In the genomic region with DNA sequence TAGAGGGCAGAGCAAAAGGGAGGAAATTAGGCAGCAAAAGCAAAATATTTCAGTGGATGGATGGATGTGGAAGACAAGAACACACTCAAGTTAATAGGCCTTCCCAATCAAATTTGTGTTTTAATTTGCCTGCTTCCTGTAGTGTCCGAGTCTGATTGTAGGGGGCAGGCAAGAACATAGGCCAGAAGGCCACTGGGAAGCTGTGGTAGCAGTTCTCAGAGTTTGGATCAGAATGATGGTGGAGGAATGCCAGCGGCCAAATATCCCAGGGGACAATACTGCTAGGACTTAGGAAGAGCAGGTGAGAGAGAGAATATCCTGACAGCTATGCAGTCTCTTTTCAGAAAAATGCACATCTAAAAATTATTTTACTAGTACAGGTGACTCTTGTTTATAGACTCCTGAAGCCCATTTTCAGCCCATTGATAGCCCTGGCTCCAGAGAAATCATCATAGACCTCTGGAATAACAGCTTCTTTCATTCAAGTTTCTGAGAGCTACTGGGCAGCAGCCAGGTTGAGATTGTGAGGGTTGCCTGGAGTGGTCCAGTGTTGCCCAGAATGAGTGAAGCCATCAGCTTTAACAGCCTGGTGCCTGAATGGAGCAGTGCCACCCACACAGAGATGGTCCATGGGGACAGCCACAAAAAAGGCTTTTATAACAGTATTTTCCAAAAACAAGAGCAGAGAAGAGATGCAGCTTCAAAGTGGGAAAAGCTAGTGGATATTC, we compare ENCODE assay signal across 14 cellular contexts. TPM values are rescaled to one million over a fixed set of nuclear protein-coding genes. Genes with fewer than 3 reads are reported as not detected.
DNase-seq lines count a peak whose midpoint lies in the region; ATAC-seq, FAIRE-seq and TF ChIP-seq lines count a peak whose summit lies in the region.
"Had no signal": no experiment of that assay in that cellular context is flagged by ENCODE, and none has a peak within 500 bp of the region (broad histone marks: within the 10 kb centered on the region; RNA-seq: fewer than 3 reads in every experiment).

No MANE protein-coding gene starts in this region.

- H3K4me1 ChIP-seq in GM23338 (ENCODE audit: insufficient read depth) (no peaks in the 10 kb centered on the region), H1 (replicated peaks in 1 of 4; ENCODE audit: control insufficient read depth in 3 of 4, insufficient read depth in 4 of 4, low read length in 3 of 4) (no peaks in the 10 kb centered on the region)
- H3K4me1 ChIP-seq: gastroesophageal sphincter, tibial artery had no signal

- peaks cover 7% of the 10 kb centered on the region; the same call in 1 of the 2 replicates for H3K9me2 ChIP-seq in GM23338 (ENCODE audit: insufficient read depth)

- TF ChIP-seq EP300 in H1 (IDR thresholded peaks at IDR 0.05; ENCODE audit: borderline replicate concordance in 1 of 2, low read depth in 2 of 2, low read length in 2 of 2), result no peak

- no peak for FAIRE-seq in H1 (lab: Jason Lieb, UNC)
- FAIRE-seq: GM18507 had no signal

- H2AFZ ChIP-seq in GM23338 (no peak overlapping the region), H1 (ENCODE audit: low read length) (no peak overlapping the region)

- 79% methylated on average over 2 of the region's 2 CpGs; no CpG with 5 or more reads in 1 of the 2 experiments for WGBS in H1 (ENCODE audit: extremely low coverage in 1 of 2, insufficient coverage in 1 of 2, insufficient read length in 1 of 2, insufficient replicate concordance in 2 of 2, low coverage in 1 of 2, low lambda C conversion rate in 2 of 2, missing lambda C conversion rate in 1 of 2), 2 experiments

- H2BK120ac ChIP-seq in H1 (replicated peaks; ENCODE audit: low read depth, low read length), result no peak overlapping the region

- no peak overlapping the region for H3K4me3 ChIP-seq in GM23338
- no peak overlapping the region for H3K4me3 ChIP-seq in H1 (ENCODE audit: extremely low read depth in 1 of 4, insufficient read depth in 2 of 4, low read depth in 3 of 4, low read length in 4 of 4)
- H3K4me3 ChIP-seq: gastroesophageal sphincter, tibial artery had no signal

- H3K18ac ChIP-seq in H1 (ENCODE audit: extremely low read depth, low read length), result no peak overlapping the region

- H3K9me3 ChIP-seq in H1 (ENCODE audit: insufficient read depth in 2 of 2, low read depth in 1 of 2, low read length in 1 of 2), result no peaks in the 10 kb centered on the region
- H3K9me3 ChIP-seq: gastroesophageal sphincter, tibial artery had no signal

- H3K4me2 ChIP-seq in GM23338 (no peak overlapping the region), H1 (ENCODE audit: insufficient read depth in 1 of 2, low read depth in 2 of 2, low read length in 2 of 2) (no peak overlapping the region)

- H3K27ac Mint-ChIP-seq in GM23338 (no peak overlapping the region), osteocyte (ENCODE audit: unreplicated experiment) (no peak overlapping the region)
- H3K27ac Mint-ChIP-seq: activated CD4-positive, alpha-beta T cell treated with anti-CD3 and anti-CD28 coated beads for 36 hours; activated naive CD8-positive, alpha-beta T cell treated with anti-CD3 and anti-CD28 coated beads, Interleukin-2, amount 10 ng/mL, durations not matched to agents 7 days and 5 days; activated T-helper 1 cell treated with anti-CD3 and anti-CD28 coated beads, Interleukin-12 subunit alpha, Interleukin-12 subunit beta, Interleukin-2, Interleukin-4 antibody, amounts not matched to agents 30 ng/mL and 10 ng/mL and 1 ng/mL, durations not matched to agents 14 hours and 24 hours and 36 hours had no signal

- H3K4ac ChIP-seq in H1 (replicated peaks; ENCODE audit: insufficient read length, low read depth, low read length), result no peak overlapping the region

- H3K56ac ChIP-seq in H1 (replicated peaks; ENCODE audit: insufficient read length, low read depth, low read length), result no peak overlapping the region

- H3K23me2 ChIP-seq in H1 (ENCODE audit: low read depth, low read length), result no peaks in the 10 kb centered on the region; the same call in 1 of the 2 replicates

- H3K4me3 Mint-ChIP-seq in GM23338 (no peak overlapping the region), osteocyte (ENCODE audit: unreplicated experiment) (no peak overlapping the region)
- H3K4me3 Mint-ChIP-seq: activated CD4-positive, alpha-beta T cell treated with anti-CD3 and anti-CD28 coated beads for 36 hours; activated naive CD8-positive, alpha-beta T cell treated with anti-CD3 and anti-CD28 coated beads, Interleukin-2, amount 10 ng/mL, durations not matched to agents 7 days and 5 days; activated T-helper 1 cell treated with anti-CD3 and anti-CD28 coated beads, Interleukin-12 subunit alpha, Interleukin-12 subunit beta, Interleukin-2, Interleukin-4 antibody, amounts not matched to agents 30 ng/mL and 10 ng/mL and 1 ng/mL, durations not matched to agents 14 hours and 24 hours and 36 hours had no signal

- no peak overlapping the region for H4K8ac ChIP-seq in H1 (ENCODE audit: extremely low read depth, insufficient read depth, low read length)

- no peak overlapping the region for H3K14ac ChIP-seq in H1 (ENCODE audit: insufficient read length)

- no peak overlapping the region for H2BK15ac ChIP-seq in H1 (ENCODE audit: low read length)

- H3K27me3 ChIP-seq in GM23338 (ENCODE audit: insufficient read depth) (no peaks in the 10 kb centered on the region), H1 (replicated peaks in 1 of 4; ENCODE audit: control insufficient read depth in 3 of 4, extremely low read depth in 1 of 4, insufficient read depth in 3 of 4, low read length in 3 of 4) (no peaks in the 10 kb centered on the region)
- H3K27me3 ChIP-seq: gastroesophageal sphincter, tibial artery had no signal

- H3K79me2 ChIP-seq in GM23338 (replicated peaks; ENCODE audit: insufficient read depth) (no peaks in the 10 kb centered on the region), H1 (ENCODE audit: control insufficient read depth in 1 of 2, insufficient read depth in 2 of 2, low read length in 2 of 2) (no peaks in the 10 kb centered on the region)

- H3K27me3 Mint-ChIP-seq in GM23338 (ENCODE audit: insufficient read depth, low read depth, poor library complexity) (peaks cover 7% of the 10 kb centered on the region), osteocyte (ENCODE audit: unreplicated experiment) (no peaks in the 10 kb centered on the region)

- H2BK12ac ChIP-seq in H1 (ENCODE audit: low read depth, low read length), result no peak overlapping the region

- no peaks in the 10 kb centered on the region; the same call in 1 of the 2 replicates for H3K36me3 ChIP-seq in GM23338 (ENCODE audit: insufficient read depth)
- no peaks in the 10 kb centered on the region for H3K36me3 ChIP-seq in H1 (ENCODE audit: control insufficient read depth in 2 of 4, insufficient read depth in 4 of 4, low read length in 3 of 4)
- H3K36me3 ChIP-seq: gastroesophageal sphincter, tibial artery had no signal

- no peak overlapping the region for H4K5ac ChIP-seq in H1 (ENCODE audit: insufficient read length, low read depth, low read length)

- ATAC-seq in GM23338, result no peak; the same call in 2 of the 3 replicates
- no peak for ATAC-seq in GM18517 (IDR thresholded peaks at IDR 0.05; ENCODE audit: unreplicated experiment)
- ATAC-seq: activated CD4-positive, alpha-beta T cell treated with anti-CD3 and anti-CD28 coated beads for 36 hours; gastroesophageal sphincter; left ventricle myocardium superior had no signal

- POLR2A ChIA-PET in H1 (lab: Charles Lee; ENCODE audit: partially characterized antibody), result interaction anchor here (0.7 kb wide), 1 partner anchor 94 kb away, joined by 3 read pairs; no protein-coding TSS in a partner anchor

- TF ChIP-seq RAD21 in H1 (IDR thresholded peaks at IDR 0.05 in 1 of 2, conservative IDR thresholded peaks at IDR 0.05 in 1 of 2; ENCODE audit: low read depth in 2 of 2, low read length in 2 of 2), result peak; percentile 31 to 46

- CTCF ChIA-PET in H1 (lab: Charles Lee; ENCODE audit: partially characterized antibody), result interaction anchor here (0.8 to 3.5 kb wide), 20 partner anchors 9 to 225 kb away, joined by 3 to 33 read pairs (median 4); a partner anchor contains a TSS

- no peaks in the 10 kb centered on the region for H3K79me1 ChIP-seq in H1 (ENCODE audit: low read depth, low read length)

- no peak overlapping the region for H2BK5ac ChIP-seq in H1 (ENCODE audit: low read depth, low read length)

- no peak overlapping the region for H3K23ac ChIP-seq in H1 (ENCODE audit: insufficient read length)

- H2BK20ac ChIP-seq in H1 (ENCODE audit: low read length), result no peak overlapping the region

- no peak overlapping the region for H3K27ac ChIP-seq in GM23338 (ENCODE audit: low read depth)
- no peak overlapping the region for H3K27ac ChIP-seq in H1 (ENCODE audit: low read depth, low read length)
- H3K27ac ChIP-seq: gastroesophageal sphincter, tibial artery had no signal

- H4K20me1 ChIP-seq in GM23338 (replicated peaks; ENCODE audit: insufficient read depth) (no peaks in the 10 kb centered on the region), H1 (replicated peaks in 1 of 2; ENCODE audit: control insufficient read depth in 1 of 2, insufficient read depth in 2 of 2, low read length in 2 of 2) (no peaks in the 10 kb centered on the region)

- H3K4me1 Mint-ChIP-seq in GM23338 (0 out of 3 replicates have a peak, but pooled peaks cover 2% of the 10 kb centered on the region), osteocyte (ENCODE audit: unreplicated experiment) (no peaks in the 10 kb centered on the region)
- H3K4me1 Mint-ChIP-seq: activated CD4-positive, alpha-beta T cell treated with anti-CD3 and anti-CD28 coated beads for 36 hours had no signal

- TF ChIP-seq POLR2A in H1 (IDR thresholded peaks at IDR 0.05; ENCODE audit: control extremely low read depth in 1 of 2, low read depth in 2 of 2, low read length in 2 of 2), result no peak

- H2AK5ac ChIP-seq in H1 (ENCODE audit: low read depth, low read length), result no peak overlapping the region

- TF ChIP-seq CTCF in GM23338 (conservative IDR thresholded peaks at IDR 0.05; ENCODE audit: low read depth in 2 of 2) (peak; percentile 43 to 46), H1 (IDR thresholded peaks at IDR 0.05; ENCODE audit: control extremely low read depth in 1 of 3, insufficient read depth in 1 of 3, low read depth in 1 of 3, low read length in 3 of 3) (peak; percentile 25 to 56 (median 37); a peak in 3 of 4 replicates), osteocyte (IDR thresholded peaks at IDR 0.05) (peak; percentile 9)

- H3K9me3 Mint-ChIP-seq in GM23338, result no peaks in the 10 kb centered on the region; the same call in 2 of the 3 replicates
- peaks cover 4% of the 10 kb centered on the region for H3K9me3 Mint-ChIP-seq in osteocyte (ENCODE audit: unreplicated experiment)
- H3K9me3 Mint-ChIP-seq: activated naive CD8-positive, alpha-beta T cell treated with anti-CD3 and anti-CD28 coated beads, Interleukin-2, amount 10 ng/mL, durations not matched to agents 7 days and 5 days had no signal

- no peaks in the 10 kb centered on the region for H3K36me3 Mint-ChIP-seq in GM23338 (ENCODE audit: low read depth)
- no peaks in the 10 kb centered on the region for H3K36me3 Mint-ChIP-seq in osteocyte (ENCODE audit: unreplicated experiment)
- H3K36me3 Mint-ChIP-seq: activated naive CD8-positive, alpha-beta T cell treated with anti-CD3 and anti-CD28 coated beads, Interleukin-2, amount 10 ng/mL, durations not matched to agents 7 days and 5 days had no signal

- no peak overlapping the region for H4K91ac ChIP-seq in H1 (replicated peaks; ENCODE audit: insufficient read length, low read length)

- no peak overlapping the region for H3K9ac ChIP-seq in H1 (replicated peaks in 1 of 4; ENCODE audit: extremely low read depth in 1 of 4, low read depth in 3 of 4, low read length in 3 of 4)

- no peaks in the 10 kb centered on the region for H3F3A ChIP-seq in GM23338 (replicated peaks; ENCODE audit: low read depth)

- DNase-seq in GM23338 (ENCODE audit: low spot score) (peak; percentile 33), NCI-H69 (lab: John Stamatoyannopoulos, UW) (peak; percentile 2), H1 (ENCODE audit: low read depth in 1 of 2, low spot score in 2 of 2) (no peak), osteocyte (ENCODE audit: extremely low spot score, unreplicated experiment) (no peak), amniotic stem cell (lab: John Stamatoyannopoulos, UW) (no peak)
- DNase-seq in stimulated activated naive CD4-positive, alpha-beta T cell treated with Interleukin-2 at 50 U/mL for 16 hours (lab: John Stamatoyannopoulos, UW), result no peak
- DNase-seq: activated CD4-positive, alpha-beta T cell treated with anti-CD3 and anti-CD28 coated beads for 36 hours; activated naive CD8-positive, alpha-beta T cell treated with anti-CD3 and anti-CD28 coated beads, Interleukin-2, amount 10 ng/mL, durations not matched to agents 7 days and 5 days; left ventricle myocardium superior; tibial artery had no signal

RNA-seq across cellular contexts. Expression of a gene that starts 19.1 kb away (rescaled TPM):
- 38.6 and 43.7 TPM in 2 replicates for total RNA-seq in GM23338 (2014; rRNA removed; shearing (Covaris generic))
- polyA plus RNA-seq in GM23338 (2016; fragmentation: Nextera tagmentation; extraction: Ambion mirVana) (44.2 and 46.2 TPM in 2 replicates), H1 (2011; rRNA removed) (26.2 and 26.5 TPM in 2 replicates)
- total RNA-seq in H1 (2021; fragmentation: NEBNext Ultra II Directional; extraction: Animal tissue kit (Norgen Biotek cat#: 25700)), result 76.0 and 76.4 TPM in 2 replicates
- polyA plus RNA-seq in H1 (2011; cell fraction: cytosol; rRNA removed), result 24.5 TPM
- polyA plus RNA-seq in H1 (2011; cell fraction: nucleus; rRNA removed), result 56.2 TPM
- 47.2 to 67.7 TPM (median 56.4 TPM) in 4 replicates for polyA plus RNA-seq in H1 (2012, experiment 1 of 2)
- 28.1 TPM for polyA plus RNA-seq in H1 (2012, experiment 2 of 2)
- 127 TPM for polyA plus RNA-seq in H1 (2013, experiment 1 of 2)
- polyA plus RNA-seq in H1 (2013, experiment 2 of 2), result 147 TPM
- 23.6 and 24.8 TPM in 2 replicates for polyA minus RNA-seq in H1 (2011; rRNA and poly(A)+ RNA removed)
- polyA minus RNA-seq in H1 (2011; cell fraction: cytosol; rRNA and poly(A)+ RNA removed), result 19.4 TPM
- 25.3 TPM for polyA minus RNA-seq in H1 (2011; cell fraction: nucleus; rRNA and poly(A)+ RNA removed)
- 68.3 and 69.1 TPM in 2 replicates for total RNA-seq in osteocyte

Comparison
In these comparisons a context has a peak if more than half of its experiments do, and no peak if none do; other contexts are left out.
1. DNase-seq: peak in GM23338 (single experiment) and NCI-H69 (single experiment); none in H1 (0 of 2), osteocyte (single experiment), stimulated activated naive CD4-positive, alpha-beta T cell treated with Interleukin-2 at 50 U/mL for 16 hours (single experiment) and amniotic stem cell (single experiment).
2. Peak in every context shown above with its lines, with median percentiles within 50 percentile points of each other: CTCF ChIP-seq.